Comparison of ENCODE assay signal across 23 cellular contexts in genomic region chr4:80101086-80101767, GRCh38. TPM values are rescaled to one million over a fixed set of nuclear protein-coding genes. Genes with fewer than 3 reads are reported as not detected.
DNase-seq lines count a peak whose midpoint lies in the region; ATAC-seq lines count a peak whose summit lies in the region.
"Had no signal": no experiment of that assay in that cellular context is flagged by ENCODE, and none has a peak within 500 bp of the region (broad histone marks: within the 10 kb centered on the region; RNA-seq: fewer than 3 reads in every experiment).

No MANE protein-coding gene starts in this region.

- ATAC-seq in activated T-cell treated with anti-CD3 and anti-CD28 coated beads, Interleukin-2, amount 50 U/mL, for 4 hours: peak; percentile 40 to 56
- peak; percentile 75 for ATAC-seq in stimulated activated effector memory CD8-positive, alpha-beta T cell treated with anti-CD3 and anti-CD28 coated beads, Interleukin-12 subunit alpha, Interleukin-12 subunit beta, amount 100 ng/mL, for 72 hours
- ATAC-seq in GM18873 (IDR thresholded peaks at IDR 0.05; ENCODE audit: low FRiP score, unreplicated experiment): no peak
- ATAC-seq: activated CD8-positive, alpha-beta memory T cell treated with anti-CD3 and anti-CD28 coated beads, Interleukin-2, amount 10 ng/mL, durations not matched to agents 7 days and 5 days; esophagus mucosa; GM23338; right cardiac atrium had no signal

- H3K27me3 Mint-ChIP-seq in activated T-cell treated with anti-CD3 and anti-CD28 coated beads, Interleukin-2, amount 50 U/mL, for 4 hours (ENCODE audit: low read depth): peaks cover 3% of the 10 kb centered on the region

- DNase-seq in activated T-cell treated with anti-CD3 and anti-CD28 coated beads, Interleukin-2, amount 50 U/mL, for 4 hours: no peak
- no peak for DNase-seq in activated T-cell treated with anti-CD3 and anti-CD28 coated beads for 4 hours
- peak; percentile 75 for DNase-seq in HT-29 (ENCODE audit: low spot score)
- peak; percentile 23 for DNase-seq in central memory CD4-positive, alpha-beta T cell
- DNase-seq in stimulated activated effector memory CD8-positive, alpha-beta T cell treated with anti-CD3 and anti-CD28 coated beads, Interleukin-12 subunit alpha, Interleukin-12 subunit beta, amount 100 ng/mL, for 72 hours (ENCODE audit: low spot score in 2 of 2): no peak
- no peak for DNase-seq in NCI-H128 (lab: John Stamatoyannopoulos, UW; ENCODE audit: unreplicated experiment)
- DNase-seq: activated CD4-positive, alpha-beta T cell treated with anti-CD3 and anti-CD28 coated beads, Interleukin-2, amount 10 ng/mL, durations not matched to agents 7 days and 5 days; activated CD8-positive, alpha-beta memory T cell treated with anti-CD3 and anti-CD28 coated beads, Interleukin-2, amount 10 ng/mL, durations not matched to agents 7 days and 5 days; effector memory CD4-positive, alpha-beta T cell; foreskin melanocyte; left ventricle myocardium inferior; NCI-H1694; NCI-H524; nephron progenitor cell; right cardiac atrium; spleen; stimulated activated CD4-positive, alpha-beta T cell treated with anti-CD3 and anti-CD28 coated beads, Interleukin-2, amount 100 ng/mL, for 48 hours; stimulated activated naive CD4-positive, alpha-beta T cell; T-helper 2 cell had no signal

- peaks cover 14% of the 10 kb centered on the region for H3K4me1 Mint-ChIP-seq in activated T-cell treated with anti-CD3 and anti-CD28 coated beads, Interleukin-2, amount 50 U/mL, for 4 hours (ENCODE audit: low read depth)
- H3K4me1 Mint-ChIP-seq in stimulated activated effector memory CD8-positive, alpha-beta T cell treated with anti-CD3 and anti-CD28 coated beads, Interleukin-12 subunit alpha, Interleukin-12 subunit beta, amount 100 ng/mL, for 72 hours: peaks cover 8% of the 10 kb centered on the region
- H3K4me1 Mint-ChIP-seq: activated CD4-positive, alpha-beta T cell treated with anti-CD3 and anti-CD28 coated beads, Interleukin-2, amount 10 ng/mL, durations not matched to agents 7 days and 5 days; activated CD8-positive, alpha-beta memory T cell treated with anti-CD3 and anti-CD28 coated beads, Interleukin-2, amount 10 ng/mL, durations not matched to agents 7 days and 5 days; GM23338; nephron progenitor cell had no signal

- H3K36me3 Mint-ChIP-seq in activated T-cell treated with anti-CD3 and anti-CD28 coated beads, Interleukin-2, amount 50 U/mL, for 4 hours (ENCODE audit: insufficient read depth): no peaks in the 10 kb centered on the region
- H3K36me3 Mint-ChIP-seq in stimulated activated effector memory CD8-positive, alpha-beta T cell treated with anti-CD3 and anti-CD28 coated beads, Interleukin-12 subunit alpha, Interleukin-12 subunit beta, amount 100 ng/mL, for 72 hours: no peaks in the 10 kb centered on the region
- H3K36me3 Mint-ChIP-seq: brain had no signal

- peak overlapping the region; percentile 62 for H3K27ac Mint-ChIP-seq in stimulated activated effector memory CD8-positive, alpha-beta T cell treated with anti-CD3 and anti-CD28 coated beads, Interleukin-12 subunit alpha, Interleukin-12 subunit beta, amount 100 ng/mL, for 72 hours
- H3K27ac Mint-ChIP-seq: activated CD4-positive, alpha-beta T cell treated with anti-CD3 and anti-CD28 coated beads, Interleukin-2, amount 10 ng/mL, durations not matched to agents 7 days and 5 days; activated CD8-positive, alpha-beta memory T cell treated with anti-CD3 and anti-CD28 coated beads, Interleukin-2, amount 10 ng/mL, durations not matched to agents 7 days and 5 days; brain; GM23338; nephron progenitor cell had no signal

- peaks cover under 1% of the 10 kb centered on the region for H3K9me3 Mint-ChIP-seq in activated T-cell treated with anti-CD3 and anti-CD28 coated beads, Interleukin-2, amount 50 U/mL, for 4 hours
- no peaks in the 10 kb centered on the region for H3K9me3 Mint-ChIP-seq in stimulated activated effector memory CD8-positive, alpha-beta T cell treated with anti-CD3 and anti-CD28 coated beads, Interleukin-12 subunit alpha, Interleukin-12 subunit beta, amount 100 ng/mL, for 72 hours
- H3K9me3 Mint-ChIP-seq: activated CD4-positive, alpha-beta T cell treated with anti-CD3 and anti-CD28 coated beads, Interleukin-2, amount 10 ng/mL, durations not matched to agents 7 days and 5 days had no signal

- no peak overlapping the region for H3K4me3 Mint-ChIP-seq in activated T-cell treated with anti-CD3 and anti-CD28 coated beads, Interleukin-2, amount 50 U/mL, for 4 hours
- no peak overlapping the region for H3K4me3 Mint-ChIP-seq in stimulated activated effector memory CD8-positive, alpha-beta T cell treated with anti-CD3 and anti-CD28 coated beads, Interleukin-12 subunit alpha, Interleukin-12 subunit beta, amount 100 ng/mL, for 72 hours
- H3K4me3 Mint-ChIP-seq: activated CD4-positive, alpha-beta T cell treated with anti-CD3 and anti-CD28 coated beads, Interleukin-2, amount 10 ng/mL, durations not matched to agents 7 days and 5 days; activated CD8-positive, alpha-beta memory T cell treated with anti-CD3 and anti-CD28 coated beads, Interleukin-2, amount 10 ng/mL, durations not matched to agents 7 days and 5 days; brain; GM23338; nephron progenitor cell had no signal

RNA-seq across cellular contexts. Expression of gene ANTXR2, which starts 28.2 kb away (rescaled TPM):
- 10 to 100 TPM in 1 of 3 donors, 1 to 10 TPM in 2; 6.1 to 12.9 (median 8.1) TPM for total RNA-seq in activated T-cell treated with anti-CD3 and anti-CD28 coated beads, Interleukin-2, amount 50 U/mL, for 4 hours
- total RNA-seq in HT-29 (2014; rRNA removed; shearing (Covaris generic)): 12.6 and 16.7 TPM in 2 replicates

Comparison
In these comparisons a context has a peak if more than half of its experiments do, and no peak if none do; other contexts are left out.
1. DNase-seq: peak in HT-29 (single experiment) and central memory CD4-positive, alpha-beta T cell (single experiment); none in activated T-cell treated with anti-CD3 and anti-CD28 coated beads, Interleukin-2, amount 50 U/mL, for 4 hours (single experiment), activated T-cell treated with anti-CD3 and anti-CD28 coated beads for 4 hours (single experiment), stimulated activated effector memory CD8-positive, alpha-beta T cell treated with anti-CD3 and anti-CD28 coated beads, Interleukin-12 subunit alpha, Interleukin-12 subunit beta, amount 100 ng/mL, for 72 hours (0 of 2) and NCI-H128 (single experiment).